Comparison of ENCODE assay signal across 15 cellular contexts in the genomic region with DNA sequence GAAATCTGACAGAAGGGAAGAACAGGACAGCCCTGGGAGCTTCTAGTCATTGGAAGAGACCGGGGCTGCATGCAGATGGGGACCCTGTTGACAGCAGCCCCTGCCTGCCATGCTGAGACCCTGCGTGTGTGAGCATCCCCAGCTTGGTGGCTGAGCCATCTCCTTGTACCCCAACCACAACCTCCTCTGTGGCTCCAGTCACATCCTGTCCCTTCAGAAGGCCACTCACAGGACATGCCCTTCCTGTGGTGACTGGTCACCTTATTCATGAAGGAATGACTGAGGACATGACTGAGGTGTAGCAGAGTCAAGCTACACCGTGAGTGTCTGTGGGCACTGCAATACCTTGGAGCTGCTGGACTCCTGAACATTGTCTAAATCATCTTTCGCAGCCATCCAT.
A peak's percentile ranks its signal among the peaks of the same experiment; 100 is the strongest.
DNase-seq lines count a peak whose midpoint lies in the region; ATAC-seq and TF ChIP-seq lines count a peak whose summit lies in the region.
"Had no signal": no experiment of that assay in that cellular context is flagged by ENCODE, and none has a peak within 500 bp of the region (broad histone marks: within the 10 kb centered on the region; RNA-seq: fewer than 3 reads in every experiment).

No MANE protein-coding gene starts in this region.

- no peaks in the 10 kb centered on the region for H3K27me3 Mint-ChIP-seq in activated naive CD8-positive, alpha-beta T cell
- no peaks in the 10 kb centered on the region for H3K27me3 Mint-ChIP-seq in activated naive CD8-positive, alpha-beta T cell treated with anti-CD3 and anti-CD28 coated beads, Interleukin-2, amount 50 U/mL, for 24 hours
- H3K27me3 Mint-ChIP-seq in T-cell = no peaks in the 10 kb centered on the region
- H3K27me3 Mint-ChIP-seq in progenitor cell of endocrine pancreas = no peaks in the 10 kb centered on the region
- H3K27me3 Mint-ChIP-seq in mesothelial cell of epicardium (ENCODE audit: low read depth) = no peaks in the 10 kb centered on the region

- no peak overlapping the region for H3K27ac Mint-ChIP-seq in activated naive CD8-positive, alpha-beta T cell
- no peak overlapping the region for H3K27ac Mint-ChIP-seq in activated naive CD8-positive, alpha-beta T cell treated with anti-CD3 and anti-CD28 coated beads, Interleukin-2, amount 50 U/mL, for 24 hours
- H3K27ac Mint-ChIP-seq in T-cell (peak overlapping the region; percentile 69 to 80), progenitor cell of endocrine pancreas (peak overlapping the region; percentile 84), mesothelial cell of epicardium (no peak overlapping the region)

- TF ChIP-seq CTCF in progenitor cell of endocrine pancreas (IDR thresholded peaks at IDR 0.05; ENCODE audit: unreplicated experiment) = no peak
- no peak for TF ChIP-seq CTCF in omental fat pad (IDR thresholded peaks at IDR 0.05)
- no peak for TF ChIP-seq CTCF in mesothelial cell of epicardium (IDR thresholded peaks at IDR 0.05; ENCODE audit: unreplicated experiment)

- H3K4me1 ChIP-seq in iPS DF 6.9 (ENCODE audit: control insufficient read depth, insufficient read depth, low read length) = peaks cover 8% of the 10 kb centered on the region

- H3K4me1 Mint-ChIP-seq in activated naive CD8-positive, alpha-beta T cell (ENCODE audit: low read depth) = peaks cover 24% of the 10 kb centered on the region
- peaks cover 36% of the 10 kb centered on the region for H3K4me1 Mint-ChIP-seq in activated naive CD8-positive, alpha-beta T cell treated with anti-CD3 and anti-CD28 coated beads, Interleukin-2, amount 50 U/mL, for 24 hours
- peaks cover 18 to 52% (median 48%) of the 10 kb centered on the region in 3 donors for H3K4me1 Mint-ChIP-seq in T-cell
- peaks cover 28% of the 10 kb centered on the region for H3K4me1 Mint-ChIP-seq in progenitor cell of endocrine pancreas (ENCODE audit: low read depth)
- peaks cover 27% of the 10 kb centered on the region for H3K4me1 Mint-ChIP-seq in mesothelial cell of epicardium

- peak overlapping the region; percentile 5 for H3K4me3 Mint-ChIP-seq in activated naive CD8-positive, alpha-beta T cell
- no peak overlapping the region for H3K4me3 Mint-ChIP-seq in activated naive CD8-positive, alpha-beta T cell treated with anti-CD3 and anti-CD28 coated beads, Interleukin-2, amount 50 U/mL, for 24 hours
- no peak overlapping the region for H3K4me3 Mint-ChIP-seq in T-cell
- H3K4me3 Mint-ChIP-seq in progenitor cell of endocrine pancreas (ENCODE audit: low read depth) = no peak overlapping the region
- no peak overlapping the region for H3K4me3 Mint-ChIP-seq in mesothelial cell of epicardium

- H3K4me3 ChIP-seq in iPS DF 6.9 (ENCODE audit: low read length) = no peak overlapping the region

- CTCF ChIA-PET in T-cell (lab: Charles Lee) = interaction anchor here in 1 of 2 donors (0.5 kb wide), 1 partner anchor 48 kb away, joined by 7 read pairs; no protein-coding TSS in a partner anchor

- DNase-seq in activated naive CD8-positive, alpha-beta T cell treated with anti-CD3 and anti-CD28 coated beads, Interleukin-2, amount 50 U/mL, for 24 hours = no peak
- DNase-seq in T-cell (no peak), iPS DF 6.9 (ENCODE audit: low read depth, low spot score) (no peak), progenitor cell of endocrine pancreas (ENCODE audit: low spot score, unreplicated experiment) (no peak), omental fat pad (ENCODE audit: low spot score) (no peak), NCI-H1436 treated with DMSO at 0.1 percent for 48 hours (lab: John Stamatoyannopoulos, UW) (no peak), mesothelial cell of epicardium (ENCODE audit: low spot score in 2 of 2, unreplicated experiment in 2 of 2) (no peak)
- DNase-seq: activated effector memory CD4-positive, alpha-beta T cell treated with anti-CD3 and anti-CD28 coated beads, Interleukin-2, amount 50 U/mL, for 16 hours; brain microvascular endothelial cell; effector CD8-positive, alpha-beta T cell; Karpas-422; NCI-H2029 treated with DMSO at 0.1 percent for 48 hours; T1000 had no signal

- no peaks in the 10 kb centered on the region for H3K36me3 Mint-ChIP-seq in activated naive CD8-positive, alpha-beta T cell
- H3K36me3 Mint-ChIP-seq in activated naive CD8-positive, alpha-beta T cell treated with anti-CD3 and anti-CD28 coated beads, Interleukin-2, amount 50 U/mL, for 24 hours (ENCODE audit: low read depth) = no peaks in the 10 kb centered on the region
- H3K36me3 Mint-ChIP-seq in T-cell (no peaks in the 10 kb centered on the region), progenitor cell of endocrine pancreas (ENCODE audit: insufficient read depth) (peaks cover 3% of the 10 kb centered on the region), mesothelial cell of epicardium (no peaks in the 10 kb centered on the region)

- no CpG with 5 or more reads among the region's 4 CpGs for WGBS in iPS DF 6.9 (ENCODE audit: insufficient coverage, insufficient read length)

- POLR2A ChIA-PET in T-cell (lab: Charles Lee) = interaction anchor here (0.7 to 0.8 kb wide), 2 partner anchors 55 to 643 kb away, joined by 4 to 6 read pairs; no protein-coding TSS in a partner anchor

- H3K27ac ChIP-seq in iPS DF 6.9 (ENCODE audit: low read length) = peak overlapping the region; percentile 82
- H3K27ac ChIP-seq: brain microvascular endothelial cell had no signal

- no peak for ATAC-seq in activated naive CD8-positive, alpha-beta T cell treated with anti-CD3 and anti-CD28 coated beads, Interleukin-2, amount 50 U/mL, for 24 hours
- ATAC-seq in T-cell (replicated peaks in 1 of 4) (no peak), omental fat pad (ENCODE audit: low FRiP score) (no peak)
- ATAC-seq: Right ventricle myocardium inferior had no signal

- no peaks in the 10 kb centered on the region for H3K9me3 ChIP-seq in iPS DF 6.9 (ENCODE audit: control insufficient read depth, insufficient read depth, low read length)

- no peaks in the 10 kb centered on the region for H3K36me3 ChIP-seq in iPS DF 6.9 (ENCODE audit: control insufficient read depth, insufficient read depth, low read length)
- H3K36me3 ChIP-seq: brain microvascular endothelial cell had no signal

- H3K9me3 Mint-ChIP-seq in activated naive CD8-positive, alpha-beta T cell (ENCODE audit: low read depth) = no peaks in the 10 kb centered on the region
- no peaks in the 10 kb centered on the region for H3K9me3 Mint-ChIP-seq in activated naive CD8-positive, alpha-beta T cell treated with anti-CD3 and anti-CD28 coated beads, Interleukin-2, amount 50 U/mL, for 24 hours
- no peaks in the 10 kb centered on the region for H3K9me3 Mint-ChIP-seq in T-cell
- peaks cover 4% of the 10 kb centered on the region for H3K9me3 Mint-ChIP-seq in progenitor cell of endocrine pancreas (ENCODE audit: low read depth)
- no peaks in the 10 kb centered on the region for H3K9me3 Mint-ChIP-seq in mesothelial cell of epicardium

- no peaks in the 10 kb centered on the region for H3K27me3 ChIP-seq in iPS DF 6.9 (ENCODE audit: control insufficient read depth, insufficient read depth, low read length)
- H3K27me3 ChIP-seq: brain microvascular endothelial cell had no signal

Comparison
In these comparisons a context has a peak if more than half of its experiments do, and no peak if none do; other contexts are left out.
1. H3K27ac Mint-ChIP-seq: peak in T-cell (2 of 2) and progenitor cell of endocrine pancreas (single experiment); none in activated naive CD8-positive, alpha-beta T cell (single experiment), activated naive CD8-positive, alpha-beta T cell treated with anti-CD3 and anti-CD28 coated beads, Interleukin-2, amount 50 U/mL, for 24 hours (single experiment) and mesothelial cell of epicardium (single experiment).